In genomic region chr19:47992070-47992469, GRCh38 we compare ENCODE assay signal across 11 cellular contexts. TPM values are rescaled to one million over a fixed set of nuclear protein-coding genes. Genes with fewer than 3 reads are reported as not detected.
"Had no signal": no experiment of that assay in that cellular context is flagged by ENCODE, and none has a peak within 500 bp of the region (broad histone marks: within the 10 kb centered on the region; RNA-seq: fewer than 3 reads in every experiment).

TSS of gene BSPH1 (minus strand) at chr19:47992170. CDS start at chr19:47992081, 89 bp downstream.

- H3K9me3 ChIP-seq: HAP-1 had no signal

- H3K4me1 ChIP-seq: HAP-1 had no signal

- H3K4me3 Mint-ChIP-seq: HFFc6, IgD-negative memory B cell had no signal

- H3K27ac Mint-ChIP-seq: HFFc6, IgD-negative memory B cell had no signal

- DNase-seq: GOT3, HFFc6, KBM-7 had no signal

- H3K36me3 ChIP-seq: HAP-1 had no signal

- H3K4me2 ChIP-seq: KMS-11 had no signal

- FAIRE-seq: H54, HepG2 had no signal

- H3K9ac ChIP-seq: KMS-11 had no signal

- H3K9me3 Mint-ChIP-seq: HFFc6 had no signal

- H3K4me1 Mint-ChIP-seq: IgD-negative memory B cell had no signal

- H3K4me3 ChIP-seq: HAP-1 had no signal

- H3K27ac ChIP-seq: HL-60, KMS-11 had no signal

- ATAC-seq: HCT116, HepG2 had no signal

RNA-seq across cellular contexts. Expression of gene BSPH1, which starts in this region (rescaled TPM):
- total RNA-seq: HepG2, HFFc6, HT1080 had no signal
- polyA plus RNA-seq: HepG2, IgD-negative memory B cell had no signal
